In genomic region chr7:128409435-128410091, GRCh38 we compare ENCODE assay signal across 8 cellular contexts. TPM values are rescaled to one million over a fixed set of nuclear protein-coding genes. Genes with fewer than 3 reads are reported as not detected.
DNase-seq lines count a peak whose midpoint lies in the region; ATAC-seq and TF ChIP-seq lines count a peak whose summit lies in the region.

IMPDH1 (minus strand) TSS chr7:128409982; CDS start chr7:128409901, 81 bp downstream.

- H3K9ac ChIP-seq in liver (ENCODE audit: low read depth in 1 of 2, low read length in 2 of 2): peak within 1 kb of the TSS in 1 of 2 donors; percentile 47

- peaks cover 4% of the 10 kb centered on the region for H3K27me3 Mint-ChIP-seq in dendritic cell treated with granulocyte-macrophage colony-stimulating factor and Interleukin-4, amounts not matched to agents 40 ng/mL and 50 ng/mL, for 4 days

- no peak for TF ChIP-seq RAD21 in liver (IDR thresholded peaks at IDR 0.05)

- H3K9me3 Mint-ChIP-seq in dendritic cell treated with granulocyte-macrophage colony-stimulating factor and Interleukin-4, amounts not matched to agents 40 ng/mL and 50 ng/mL, for 4 days: no peaks in the 10 kb centered on the region

- peak within 1 kb of the TSS; percentile 93 for H3K4me3 Mint-ChIP-seq in dendritic cell treated with granulocyte-macrophage colony-stimulating factor and Interleukin-4, amounts not matched to agents 40 ng/mL and 50 ng/mL, for 4 days

- no peaks in the 10 kb centered on the region for H3K9me3 ChIP-seq in liver (ENCODE audit: control insufficient read depth in 4 of 4, low read length in 3 of 4)

- 3% methylated on average over 73 of the region's 73 CpGs for WGBS in liver

- H3K4me1 ChIP-seq in liver (ENCODE audit: control insufficient read depth in 4 of 4, insufficient read depth in 4 of 4, low read length in 3 of 4): peaks cover 0 to 18% (median 9%) of the 10 kb centered on the region in 4 donors

- H3K4me1 Mint-ChIP-seq in dendritic cell treated with granulocyte-macrophage colony-stimulating factor and Interleukin-4, amounts not matched to agents 40 ng/mL and 50 ng/mL, for 4 days (ENCODE audit: low read depth): peaks cover 40% of the 10 kb centered on the region

- H3K4me3 ChIP-seq in liver (ENCODE audit: low read depth in 1 of 3, low read length in 3 of 3): peak within 1 kb of the TSS; percentile 44 to 68 (median 67)

- DNase-seq in A172 (ENCODE audit: low spot score) (peak; percentile 24), NCI-H2196 treated with DMSO at 0.1 percent for 48 hours (lab: John Stamatoyannopoulos, UW; ENCODE audit: unreplicated experiment) (peak; percentile 45)
- peak; percentile 79 to 87 for DNase-seq in activated CD4-positive, alpha-beta T cell treated with anti-CD3 and anti-CD28 coated beads for 4 hours
- DNase-seq in stimulated activated CD4-positive, alpha-beta T cell treated with anti-CD3 and anti-CD28 coated beads, Interleukin-4, amount 100 ng/mL, for 1 hour: peak; percentile 87

- intact Hi-C loops in dendritic cell treated with granulocyte-macrophage colony-stimulating factor and Interleukin-4, amounts not matched to agents 40 ng/mL and 50 ng/mL, for 4 days (cut with micrococcal nuclease): no loop called here

- H3K36me3 ChIP-seq in liver (ENCODE audit: control insufficient read depth in 4 of 4, insufficient read depth in 3 of 4, low read depth in 1 of 4, low read length in 3 of 4): no peaks in the 10 kb centered on the region

- H3K27me3 ChIP-seq in liver (ENCODE audit: control insufficient read depth in 4 of 4, insufficient read depth in 4 of 4, low read length in 3 of 4): no peaks in the 10 kb centered on the region

- peak within 1 kb of the TSS; percentile 96 for H3K27ac Mint-ChIP-seq in dendritic cell treated with granulocyte-macrophage colony-stimulating factor and Interleukin-4, amounts not matched to agents 40 ng/mL and 50 ng/mL, for 4 days

- H3K27ac ChIP-seq in liver (ENCODE audit: low read depth in 1 of 2, low read length in 2 of 2): peak within 1 kb of the TSS; percentile 63 to 66

- H3K36me3 Mint-ChIP-seq in dendritic cell treated with granulocyte-macrophage colony-stimulating factor and Interleukin-4, amounts not matched to agents 40 ng/mL and 50 ng/mL, for 4 days (ENCODE audit: low read depth): peaks cover 33% of the 10 kb centered on the region

- TF ChIP-seq CTCF in liver (IDR thresholded peaks at IDR 0.05; ENCODE audit: low read depth, low read length, missing input control): no peak

- peak; percentile 83 for ATAC-seq in GM18498 (IDR thresholded peaks at IDR 0.05; ENCODE audit: unreplicated experiment)
- ATAC-seq in HG02884 (IDR thresholded peaks at IDR 0.05; ENCODE audit: unreplicated experiment): peak; percentile 73

TF ChIP-seq in liver, 16 proteins besides CTCF, POLR2A, EP300 and RAD21:
- TF ChIP-seq JUND (IDR thresholded peaks at IDR 0.05) (no peak), GABPA (IDR thresholded peaks at IDR 0.05 in 1 of 2, conservative IDR thresholded peaks at IDR 0.05 in 1 of 2) (no peak), TAF1 (conservative IDR thresholded peaks at IDR 0.05) (no peak), YY1 (IDR thresholded peaks at IDR 0.05) (no peak), NR2F2 (IDR thresholded peaks at IDR 0.05) (no peak), HNF4G (IDR thresholded peaks at IDR 0.05) (no peak), ATF3 (IDR thresholded peaks at IDR 0.05) (no peak), RXRA (IDR thresholded peaks at IDR 0.05) (no peak), MAX (IDR thresholded peaks at IDR 0.05) (no peak)

RNA-seq across cellular contexts. Expression of gene IMPDH1, which starts in this region (rescaled TPM):
- 77.8 and 78.1 TPM in 2 replicates for total RNA-seq in A172 (2014; rRNA removed; shearing (Covaris generic))
- 10 to 100 TPM in 1 of 2 donors, 1 to 10 TPM in 1; 5.0 to 11.1 TPM for total RNA-seq in liver
- 1 to 10 TPM; 2.4 to 5.4 TPM for polyA plus RNA-seq in liver

Comparison
In these comparisons a context has a peak if more than half of its experiments do, and no peak if none do; other contexts are left out.
1. Peak in every context shown above with its lines: DNase-seq, ATAC-seq, H3K4me3 ChIP-seq and H3K27ac ChIP-seq.
2. DNase-seq: peak in every context shown above with its lines; median percentile 87 in stimulated activated CD4-positive, alpha-beta T cell treated with anti-CD3 and anti-CD28 coated beads, Interleukin-4, amount 100 ng/mL, for 1 hour; 83 in activated CD4-positive, alpha-beta T cell treated with anti-CD3 and anti-CD28 coated beads for 4 hours; 45 in NCI-H2196 treated with DMSO at 0.1 percent for 48 hours; 24 in A172.